8 cellular contexts compared by ENCODE assay signal in the genomic region with DNA sequence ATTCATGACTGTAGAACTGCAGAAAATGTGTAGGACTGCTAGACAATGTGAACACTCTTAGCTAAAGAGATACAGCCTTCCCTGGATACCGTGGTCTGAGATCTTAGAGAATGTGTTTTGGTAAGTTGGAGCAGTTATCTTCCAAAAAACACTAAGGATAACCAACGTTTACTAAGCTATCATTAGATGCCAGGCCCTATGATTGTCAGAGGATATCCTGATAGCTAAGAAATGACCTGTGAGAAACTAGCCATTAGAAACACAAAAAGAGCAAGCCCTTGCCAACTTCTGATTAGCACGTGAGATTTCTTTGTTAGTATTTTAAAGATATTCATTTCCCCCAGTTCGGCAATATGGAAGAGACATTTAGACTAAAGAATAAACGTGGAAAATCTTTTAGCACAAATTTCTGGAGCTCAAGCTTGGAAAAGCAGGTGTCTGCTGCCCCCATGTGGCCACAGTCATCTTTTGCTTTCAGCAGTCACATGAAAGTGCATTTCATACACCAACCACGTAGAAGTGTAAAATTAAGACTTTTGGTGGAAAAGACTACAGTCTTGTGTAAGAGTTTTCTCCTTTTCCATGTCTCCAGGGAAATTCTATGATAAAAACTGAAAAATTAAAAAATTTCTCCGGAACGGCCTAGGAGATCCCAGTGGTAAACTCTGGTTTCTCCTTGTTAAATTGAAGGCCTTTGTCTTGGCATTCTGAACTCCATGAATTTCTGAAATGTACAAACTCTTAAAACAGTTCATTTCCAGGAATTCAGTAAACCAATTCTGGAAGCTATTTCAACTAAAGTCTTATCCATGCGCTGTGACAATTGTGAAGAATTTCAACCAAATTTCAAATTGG.
DNase-seq lines count a peak whose midpoint lies in the region; ATAC-seq and TF ChIP-seq lines count a peak whose summit lies in the region.

No MANE protein-coding gene starts in this region.

- no peaks in the 10 kb centered on the region for H3K4me1 Mint-ChIP-seq in activated T-cell treated with anti-CD3 and anti-CD28 coated beads, Interleukin-2, amount 50 U/mL, for 72 hours (ENCODE audit: low read depth)

- peaks cover 18% of the 10 kb centered on the region for H3K27me3 Mint-ChIP-seq in activated T-cell treated with anti-CD3 and anti-CD28 coated beads, Interleukin-2, amount 50 U/mL, for 72 hours (ENCODE audit: low read depth)

- POLR2A ChIA-PET in OCI-LY7 (lab: Charles Lee) = no interaction called here

- no peak overlapping the region for H3K27ac Mint-ChIP-seq in activated T-cell treated with anti-CD3 and anti-CD28 coated beads, Interleukin-2, amount 50 U/mL, for 72 hours

- TF ChIP-seq CTCF in OCI-LY7 (conservative IDR thresholded peaks at IDR 0.05; ENCODE audit: low read length) (peak; percentile 86), omental fat pad (IDR thresholded peaks at IDR 0.05) (no peak), tibial artery (IDR thresholded peaks at IDR 0.05) (peak; percentile 62)

- no peaks in the 10 kb centered on the region for H3K9me2 ChIP-seq in OCI-LY7 (ENCODE audit: insufficient read depth, low read length)

- no peak overlapping the region for H3K27ac ChIP-seq in OCI-LY7 (ENCODE audit: low read depth, low read length, poor library complexity, severe bottlenecking)
- no peak overlapping the region for H3K27ac ChIP-seq in tibial artery

- H3K79me2 ChIP-seq in OCI-LY7 (ENCODE audit: insufficient read depth, low read depth, low read length) = no peaks in the 10 kb centered on the region

- H3K9me3 ChIP-seq in OCI-LY7 (ENCODE audit: low read length) = no peaks in the 10 kb centered on the region
- no peaks in the 10 kb centered on the region for H3K9me3 ChIP-seq in tibial artery

- H3K4me2 ChIP-seq in OCI-LY7 (ENCODE audit: low read length) = no peak overlapping the region

- intact Hi-C loops in OCI-LY7 (cut with micrococcal nuclease; ENCODE audit: unreplicated experiment) (no loop called here), tibial artery (cut with DNase I; ENCODE audit: low total_unique reads) (loop anchor here (10.0 kb wide), 1 partner anchor 1084 kb away; no protein-coding TSS in a partner anchor)

- H3K27me3 ChIP-seq in tibial artery = no peaks in the 10 kb centered on the region

- CTCF ChIA-PET in OCI-LY7 (lab: Charles Lee; ENCODE audit: unreplicated experiment) = interaction anchor here (0.6 kb wide), 1 partner anchor 1215 kb away, joined by 3 read pairs; no protein-coding TSS in a partner anchor

- no peaks in the 10 kb centered on the region for H3K36me3 Mint-ChIP-seq in activated T-cell treated with anti-CD3 and anti-CD28 coated beads, Interleukin-2, amount 50 U/mL, for 72 hours (ENCODE audit: insufficient read depth in 2 of 2)

- ATAC-seq in activated T-cell treated with anti-CD3 and anti-CD28 coated beads, Interleukin-2, amount 50 U/mL, for 72 hours (replicated peaks in 1 of 2) = no peak
- ATAC-seq in omental fat pad (ENCODE audit: low FRiP score) = no peak
- ATAC-seq in HG03135 (IDR thresholded peaks at IDR 0.05; ENCODE audit: unreplicated experiment) = no peak

- no peak overlapping the region; the same call in 1 of the 2 replicates for H2AFZ ChIP-seq in OCI-LY7 (ENCODE audit: low read length)

- H4K20me1 ChIP-seq in OCI-LY7 (ENCODE audit: insufficient read depth, low read length) = no peaks in the 10 kb centered on the region

- H3K4me3 Mint-ChIP-seq in activated T-cell treated with anti-CD3 and anti-CD28 coated beads, Interleukin-2, amount 50 U/mL, for 72 hours = no peak overlapping the region

- no peaks in the 10 kb centered on the region for H3K9me3 Mint-ChIP-seq in activated T-cell treated with anti-CD3 and anti-CD28 coated beads, Interleukin-2, amount 50 U/mL, for 72 hours

- no peaks in the 10 kb centered on the region for H3K36me3 ChIP-seq in OCI-LY7 (ENCODE audit: insufficient read depth, low read length)
- H3K36me3 ChIP-seq in tibial artery = no peaks in the 10 kb centered on the region

- H3K4me1 ChIP-seq in OCI-LY7 (ENCODE audit: insufficient read depth, low read length, poor library complexity, severe bottlenecking) = no peaks in the 10 kb centered on the region
- no peaks in the 10 kb centered on the region for H3K4me1 ChIP-seq in tibial artery

- no TSS peak for BruUV-seq in OCI-LY7 (replicated peaks; lab: Mats Ljungman, UMichigan)

- peak; percentile 56 for DNase-seq in CD1c-positive myeloid dendritic cell (ENCODE audit: extremely low spot score)
- DNase-seq in HCEC 1CT = peak; percentile 30
- peak; percentile 55 for DNase-seq in OCI-LY7 (ENCODE audit: low spot score)
- DNase-seq in activated T-cell treated with anti-CD3 and anti-CD28 coated beads, Interleukin-2, amount 50 U/mL, for 72 hours = peak; percentile 52 to 68
- peak; percentile 70 for DNase-seq in fibroblast of the conjunctiva (ENCODE audit: low read depth)
- peak; percentile 67 for DNase-seq in omental fat pad (ENCODE audit: low spot score)
- peak; percentile 43 to 79 for DNase-seq in tibial artery

- H3K4me3 ChIP-seq in OCI-LY7 (ENCODE audit: low read depth, low read length, poor library complexity, severe bottlenecking) = no peak overlapping the region
- H3K4me3 ChIP-seq in tibial artery = no peak overlapping the region

Comparison
In these comparisons a context has a peak if more than half of its experiments do, and no peak if none do; other contexts are left out.
1. CTCF ChIP-seq: peak in OCI-LY7 (single experiment) and tibial artery (2 of 2); none in omental fat pad (0 of 3).
2. Peak in every context shown above with its lines, with median percentiles within 50 percentile points of each other: DNase-seq.